ENCODE assay signal across 8 cellular contexts in the genomic region with DNA sequence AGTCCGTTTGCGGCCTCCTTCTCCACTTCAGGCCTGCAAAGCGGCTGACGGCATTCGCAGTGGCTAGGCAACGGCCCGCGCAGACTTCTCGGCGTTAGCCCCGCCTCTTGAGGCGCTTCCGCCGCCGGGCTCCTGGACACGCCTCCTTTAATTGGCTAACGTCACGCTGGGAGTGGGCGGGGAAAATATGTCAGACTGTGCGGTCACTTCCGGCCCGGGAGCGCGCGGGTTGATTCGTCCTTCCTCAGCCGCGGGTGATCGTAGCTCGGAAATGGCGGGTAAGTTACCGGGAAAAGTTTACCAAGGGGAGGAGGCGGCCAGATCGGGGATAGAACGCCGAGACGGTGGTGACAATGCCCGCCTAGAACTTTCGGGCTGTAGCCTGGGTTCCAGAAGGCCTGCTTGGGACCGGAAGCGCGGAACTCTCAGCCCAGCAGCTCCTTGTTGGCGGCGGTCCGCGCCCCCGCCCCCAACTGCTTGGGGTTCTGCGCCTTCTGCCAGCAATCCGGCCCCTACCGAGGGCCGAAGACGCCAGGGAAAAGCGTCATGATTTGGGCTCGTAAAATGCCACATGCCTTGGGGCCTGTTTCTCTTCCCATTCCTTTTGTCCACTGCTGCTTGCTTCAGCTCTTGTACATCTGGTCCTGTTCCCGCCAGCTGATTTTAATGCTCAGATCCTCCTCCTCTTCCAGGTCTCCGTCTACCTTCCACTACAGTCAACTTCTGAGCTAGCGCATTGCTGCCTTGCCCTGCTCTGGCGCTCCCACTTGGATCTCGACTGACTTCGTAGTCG. TPM values are rescaled to one million over a fixed set of nuclear protein-coding genes. Genes with fewer than 3 reads are reported as not detected.
DNase-seq lines count a peak whose midpoint lies in the region; ATAC-seq and TF ChIP-seq lines count a peak whose summit lies in the region.

TSS of gene HAT1 (plus strand) at position 232 of the 793 bp plus-strand sequence. CDS start at position 272, 40 bp downstream.

- H3K9me3 ChIP-seq in upper lobe of right lung = no peaks in the 10 kb centered on the region

- peak; percentile 95 for ATAC-seq in HG02884 (IDR thresholded peaks at IDR 0.05; ENCODE audit: unreplicated experiment)
- ATAC-seq in left cardiac atrium = peak; percentile 100
- peak; percentile 100 for ATAC-seq in upper lobe of right lung

- H3K27me3 ChIP-seq in upper lobe of right lung = no peaks in the 10 kb centered on the region

- peaks cover 27% of the 10 kb centered on the region for H3K4me1 ChIP-seq in upper lobe of right lung

- peak within 1 kb of the TSS; percentile 98 for H3K4me3 Mint-ChIP-seq in T-helper 1 cell treated with Interleukin-12 subunit alpha and Interleukin-12 subunit beta and Interleukin-4 antibody, amounts not matched to agents 30 μg/mL and 1 μg/mL, for 36 hours

- H3K36me3 ChIP-seq in upper lobe of right lung = peaks cover 18% of the 10 kb centered on the region

- DNase-seq in GM13977 (ENCODE audit: low spot score) (peak; percentile 93), NCI-H1694 (lab: John Stamatoyannopoulos, UW) (peak; percentile 93), amniotic stem cell (lab: John Stamatoyannopoulos, UW) (peak; percentile 96), left cardiac atrium (peak; percentile 98), posterior vena cava (ENCODE audit: low spot score) (peak; percentile 99), upper lobe of right lung (peak; percentile 98)

- in situ Hi-C loops in GM13977 (cut with MboI; ENCODE audit: low pct_unique_long_range_greater_than_20kb, low sequenced_read_pairs, unreplicated experiment) = no loop called here

- H3K27me3 Mint-ChIP-seq in T-helper 1 cell treated with Interleukin-12 subunit alpha and Interleukin-12 subunit beta and Interleukin-4 antibody, amounts not matched to agents 30 μg/mL and 1 μg/mL, for 36 hours (ENCODE audit: low read depth) = no peaks in the 10 kb centered on the region

- peak within 1 kb of the TSS; percentile 96 for H3K27ac ChIP-seq in upper lobe of right lung

- peak within 1 kb of the TSS; percentile 99 for H3K4me3 ChIP-seq in upper lobe of right lung

- H3K36me3 Mint-ChIP-seq in T-helper 1 cell treated with Interleukin-12 subunit alpha and Interleukin-12 subunit beta and Interleukin-4 antibody, amounts not matched to agents 30 μg/mL and 1 μg/mL, for 36 hours (ENCODE audit: low read depth) = peaks cover 15% of the 10 kb centered on the region

- H3K27ac Mint-ChIP-seq in T-helper 1 cell treated with Interleukin-12 subunit alpha and Interleukin-12 subunit beta and Interleukin-4 antibody, amounts not matched to agents 30 μg/mL and 1 μg/mL, for 36 hours = peak within 1 kb of the TSS; percentile 97

- TF ChIP-seq CTCF in GM13977 (IDR thresholded peaks at IDR 0.05; ENCODE audit: extremely low read depth, insufficient read depth, missing control alignments) = no peak
- TF ChIP-seq CTCF in upper lobe of right lung (IDR thresholded peaks at IDR 0.05) = no peak

- H3K9me3 Mint-ChIP-seq in T-helper 1 cell treated with Interleukin-12 subunit alpha and Interleukin-12 subunit beta and Interleukin-4 antibody, amounts not matched to agents 30 μg/mL and 1 μg/mL, for 36 hours = no peaks in the 10 kb centered on the region

- H3K4me1 Mint-ChIP-seq in T-helper 1 cell treated with Interleukin-12 subunit alpha and Interleukin-12 subunit beta and Interleukin-4 antibody, amounts not matched to agents 30 μg/mL and 1 μg/mL, for 36 hours (ENCODE audit: low read depth) = peaks cover 30% of the 10 kb centered on the region

- intact Hi-C loops in left cardiac atrium (cut with DNase I) = no loop called here
- intact Hi-C loops in posterior vena cava (cut with DNase I) = no loop called here
- intact Hi-C loops in upper lobe of right lung (cut with DNase I) = no loop called here

RNA-seq across cellular contexts. Expression of gene HAT1, which starts in this region (rescaled TPM):
- 10 to 100 TPM; 32.2 to 37.4 TPM for total RNA-seq in left cardiac atrium
- total RNA-seq in posterior vena cava = 10 to 100 TPM; 29.1 to 42.5 TPM
- total RNA-seq in upper lobe of right lung = 24.8 TPM

Comparison
In these comparisons a context has a peak if more than half of its experiments do, and no peak if none do; other contexts are left out.
1. Peak in every context shown above with its lines: DNase-seq, ATAC-seq, H3K4me3 ChIP-seq and H3K27ac ChIP-seq.